ENCODE assay signal across 9 cellular contexts in genomic region chr3:160981217-160981938, GRCh38.
A peak's percentile ranks its signal among the peaks of the same experiment; 100 is the strongest.
DNase-seq lines count a peak whose midpoint lies in the region; ATAC-seq and TF ChIP-seq lines count a peak whose summit lies in the region.
"Had no signal": no experiment of that assay in that cellular context is flagged by ENCODE, and none has a peak within 500 bp of the region (broad histone marks: within the 10 kb centered on the region; RNA-seq: fewer than 3 reads in every experiment).

No MANE protein-coding gene starts in this region.

- peak; percentile 77 for ATAC-seq in GM18520 (IDR thresholded peaks at IDR 0.05; ENCODE audit: unreplicated experiment)
- peak; percentile 37 for ATAC-seq in left lobe of liver

- POLR2A ChIA-PET in HEK293 (lab: Yijun Ruan, JAX) = no interaction called here

- no peak overlapping the region for H3K4me3 ChIP-seq in HEK293 (ENCODE audit: low read depth, low read length)
- H3K4me3 ChIP-seq: ascending aorta had no signal

- no peaks in the 10 kb centered on the region for H3K36me3 ChIP-seq in HEK293 (ENCODE audit: control insufficient read depth in 2 of 2, insufficient read depth in 1 of 2, low read length in 2 of 2)
- H3K36me3 ChIP-seq: ascending aorta had no signal

- DNase-seq in NOMO-1 (lab: John Stamatoyannopoulos, UW; ENCODE audit: unreplicated experiment in 2 of 2) (peak; percentile 96 to 100), left lobe of liver (ENCODE audit: low spot score) (no peak), occipital lobe (lab: John Stamatoyannopoulos, UW) (no peak), NCI-H69 (lab: John Stamatoyannopoulos, UW) (no peak), kidney tubule cell (ENCODE audit: low spot score) (no peak), NCI-H2029 treated with DMSO at 0.1 percent for 48 hours (lab: John Stamatoyannopoulos, UW) (no peak)

- TF ChIP-seq CTCF in HEK293 (tag by site-specific recombination; IDR thresholded peaks at IDR 0.05) = no peak

- no peaks in the 10 kb centered on the region for H3K4me1 ChIP-seq in HEK293 (ENCODE audit: control insufficient read depth, insufficient read depth, low read length)
- H3K4me1 ChIP-seq: ascending aorta had no signal

- H3K27ac ChIP-seq in HEK293 (ENCODE audit: extremely low read depth, low read depth, low read length) = no peak overlapping the region
- H3K27ac ChIP-seq: ascending aorta had no signal

- CTCF ChIA-PET in HEK293 (lab: Yijun Ruan, JAX) = no interaction called here

- no peaks in the 10 kb centered on the region for H3K9me3 ChIP-seq in HEK293 (ENCODE audit: control insufficient read depth, insufficient read depth, low read depth, low read length)
- H3K9me3 ChIP-seq: ascending aorta had no signal

TF ChIP-seq in HEK293, 187 proteins besides CTCF, POLR2A, EP300 and RAD21 (continues in another document):
- peak; percentile 43 for TF ChIP-seq ZNF510 (tag by site-specific recombination; IDR thresholded peaks at IDR 0.05; ENCODE audit: insufficient replicate concordance)
- TF ChIP-seq ZSCAN18 (tag by site-specific recombination; IDR thresholded peaks at IDR 0.05) = no peak
- peak; percentile 86 for TF ChIP-seq ZNF394 (tag by site-specific recombination; IDR thresholded peaks at IDR 0.05; ENCODE audit: borderline replicate concordance)
- TF ChIP-seq ZNF623 (tag by site-specific recombination; IDR thresholded peaks at IDR 0.05) = peak; percentile 54
- TF ChIP-seq ZFHX2 (tag by site-specific recombination; conservative IDR thresholded peaks at IDR 0.05) = no peak
- TF ChIP-seq OVOL3 (tag by site-specific recombination; IDR thresholded peaks at IDR 0.05) = 0 out of 2 replicates have a peak, but pooled peaks have one; percentile 30
- TF ChIP-seq REST (tag by site-specific recombination; IDR thresholded peaks at IDR 0.05) = peak; percentile 50; the same call in 1 of the 2 replicates
- no peak for TF ChIP-seq PRDM2 (tag by site-specific recombination; IDR thresholded peaks at IDR 0.05; ENCODE audit: borderline replicate concordance)
- TF ChIP-seq ZNF37A (tag by site-specific recombination; IDR thresholded peaks at IDR 0.05) = no peak
- TF ChIP-seq ZNF211 (tag by site-specific recombination; IDR thresholded peaks at IDR 0.05; ENCODE audit: low read depth) = no peak
- TF ChIP-seq KLF7 (tag by site-specific recombination; IDR thresholded peaks at IDR 0.05; ENCODE audit: borderline replicate concordance) = no peak
- no peak for TF ChIP-seq ZNF626 (tag by site-specific recombination; IDR thresholded peaks at IDR 0.05)
- TF ChIP-seq ZNF558 (tag by site-specific recombination; IDR thresholded peaks at IDR 0.05) = peak; percentile 51; the same call in 1 of the 2 replicates
- 0 out of 2 replicates have a peak, but pooled peaks have one; percentile 11 for TF ChIP-seq ZNF664 (tag by site-specific recombination; IDR thresholded peaks at IDR 0.05)
- TF ChIP-seq ZBTB11 (tag by site-specific recombination; conservative IDR thresholded peaks at IDR 0.05; ENCODE audit: low read depth) = peak; percentile 71

Comparison
In these comparisons a context has a peak if more than half of its experiments do, and no peak if none do; other contexts are left out.
1. DNase-seq: peak in NOMO-1 (2 of 2); none in left lobe of liver (single experiment), occipital lobe (single experiment), NCI-H69 (single experiment), kidney tubule cell (single experiment) and NCI-H2029 treated with DMSO at 0.1 percent for 48 hours (single experiment).